9 cellular contexts compared by ENCODE assay signal in genomic region chr6:30689022-30689865, GRCh38. TPM values are rescaled to one million over a fixed set of nuclear protein-coding genes. Genes with fewer than 3 reads are reported as not detected.
DNase-seq lines count a peak whose midpoint lies in the region; ATAC-seq and TF ChIP-seq lines count a peak whose summit lies in the region.
"Had no signal": no experiment of that assay in that cellular context is flagged by ENCODE, and none has a peak within 500 bp of the region (broad histone marks: within the 10 kb centered on the region; RNA-seq: fewer than 3 reads in every experiment).

No MANE protein-coding gene starts in this region.

- H3K4me1 ChIP-seq in subcutaneous abdominal adipose tissue (ENCODE audit: control insufficient read depth in 5 of 5, insufficient read depth in 5 of 5, low read length in 5 of 5), result peaks cover 10 to 62% (median 57%) of the 10 kb centered on the region in 5 donors

- no peaks in the 10 kb centered on the region for H3K9me3 ChIP-seq in subcutaneous abdominal adipose tissue (ENCODE audit: control insufficient read depth in 5 of 5, low read length in 5 of 5)

- peak overlapping the region in 3 of 5 donors; percentile 75 to 94 (median 80) for H3K4me3 ChIP-seq in subcutaneous abdominal adipose tissue (ENCODE audit: low read depth in 1 of 5, low read length in 5 of 5)

- CTCF ChIA-PET in activated CD4-positive, alpha-beta T cell treated with anti-CD3 and anti-CD28 coated beads, Interleukin-2, amount 10 ng/mL, durations not matched to agents 7 days and 5 days (lab: Charles Lee), result interaction anchor here (0.8 to 3.0 kb wide), 9 partner anchors 10 to 206 kb away, joined by 3 to 21 read pairs (median 6); partner anchors contain the start of genes DHX16 and MDC1
- CTCF ChIA-PET in WTC11 (lab: Charles Lee) (interaction anchor here (2.3 to 4.0 kb wide), 4 partner anchors 10 to 33 kb away, joined by 8 to 49 read pairs (median 28); no protein-coding TSS in a partner anchor), HEK293T (lab: Yijun Ruan, JAX) (interaction anchor here (1.2 to 1.9 kb wide), 2 partner anchors 9 to 10 kb away, joined by 3 to 6 read pairs; no protein-coding TSS in a partner anchor)

- TF ChIP-seq CTCF in WTC11 (IDR thresholded peaks at IDR 0.05), result no peak

- H3K9ac ChIP-seq in subcutaneous abdominal adipose tissue (ENCODE audit: low read length in 5 of 5), result peak overlapping the region in 3 of 5 donors; percentile 68 to 96 (median 94)

- peaks cover 31% of the 10 kb centered on the region for H3K36me3 Mint-ChIP-seq in activated CD4-positive, alpha-beta T cell treated with anti-CD3 and anti-CD28 coated beads, Interleukin-2, amount 10 ng/mL, durations not matched to agents 7 days and 5 days (ENCODE audit: low read depth)
- peaks cover 3% of the 10 kb centered on the region; the same call in 1 of the 2 replicates for H3K36me3 Mint-ChIP-seq in WTC11
- peaks cover 6 to 12% (median 9%) of the 10 kb centered on the region in 3 donors for H3K36me3 Mint-ChIP-seq in immature natural killer cell

- peaks cover 43% of the 10 kb centered on the region for H3K4me1 Mint-ChIP-seq in activated CD4-positive, alpha-beta T cell treated with anti-CD3 and anti-CD28 coated beads, Interleukin-2, amount 10 ng/mL, durations not matched to agents 7 days and 5 days
- H3K4me1 Mint-ChIP-seq in WTC11 (peaks cover 56% of the 10 kb centered on the region), immature natural killer cell (peaks cover 49 to 52% of the 10 kb centered on the region in 2 donors)

- H3K9me3 Mint-ChIP-seq in activated CD4-positive, alpha-beta T cell treated with anti-CD3 and anti-CD28 coated beads, Interleukin-2, amount 10 ng/mL, durations not matched to agents 7 days and 5 days, result no peaks in the 10 kb centered on the region
- H3K9me3 Mint-ChIP-seq in WTC11 (no peaks in the 10 kb centered on the region), immature natural killer cell (no peaks in the 10 kb centered on the region)

- H3K4me3 Mint-ChIP-seq in activated CD4-positive, alpha-beta T cell treated with anti-CD3 and anti-CD28 coated beads, Interleukin-2, amount 10 ng/mL, durations not matched to agents 7 days and 5 days, result peak overlapping the region; percentile 100
- H3K4me3 Mint-ChIP-seq in WTC11, result peak overlapping the region; percentile 93
- peak overlapping the region; percentile 62 to 100 (median 81) for H3K4me3 Mint-ChIP-seq in immature natural killer cell

- DNase-seq in activated CD4-positive, alpha-beta T cell treated with anti-CD3 and anti-CD28 coated beads, Interleukin-2, amount 10 ng/mL, durations not matched to agents 7 days and 5 days, result no peak
- no peak for DNase-seq in activated CD4-positive, alpha-beta T cell treated with anti-CD3 and anti-CD28 coated beads, Interleukin-2, amount 50 U/mL, for 4 hours
- DNase-seq in WTC11 (ENCODE audit: low spot score) (no peak), immature natural killer cell (no peak), NCI-H526 treated with DMSO at 0.1 percent for 48 hours (lab: John Stamatoyannopoulos, UW) (no peak), HEK293T (ENCODE audit: extremely low spot score) (no peak)
- DNase-seq: KG1 had no signal

- peaks cover 0 to 4% (median 0%) of the 10 kb centered on the region in 5 donors for H3K27me3 ChIP-seq in subcutaneous abdominal adipose tissue (ENCODE audit: control insufficient read depth in 5 of 5, insufficient read depth in 4 of 5, low read length in 5 of 5)

- H3K36me3 ChIP-seq in subcutaneous abdominal adipose tissue (ENCODE audit: control insufficient read depth in 5 of 5, insufficient read depth in 5 of 5, low read length in 5 of 5), result no peaks in the 10 kb centered on the region

- H3K27ac ChIP-seq in subcutaneous abdominal adipose tissue (ENCODE audit: low read depth, low read length), result peak overlapping the region; percentile 100

- POLR2A ChIA-PET in activated CD4-positive, alpha-beta T cell treated with anti-CD3 and anti-CD28 coated beads, Interleukin-2, amount 10 ng/mL, durations not matched to agents 7 days and 5 days (lab: Charles Lee), result interaction anchor here (0.5 kb wide), 1 partner anchor 30 kb away, joined by 3 read pairs; no protein-coding TSS in a partner anchor
- POLR2A ChIA-PET in WTC11 (lab: Charles Lee) (interaction anchor here (2.6 kb wide), 1 partner anchor 191 kb away, joined by 5 read pairs; no protein-coding TSS in a partner anchor), HEK293T (lab: Yijun Ruan, JAX) (interaction anchor here (1.4 to 6.3 kb wide), 3 partner anchors 15 to 33 kb away, joined by 4 to 101 read pairs (median 57); partner anchors contain the start of gene MDC1)

- no peak for ATAC-seq in WTC11
- ATAC-seq in GM18868 (IDR thresholded peaks at IDR 0.05; ENCODE audit: unreplicated experiment), result no peak

- no peaks in the 10 kb centered on the region for H3K27me3 Mint-ChIP-seq in activated CD4-positive, alpha-beta T cell treated with anti-CD3 and anti-CD28 coated beads, Interleukin-2, amount 10 ng/mL, durations not matched to agents 7 days and 5 days
- H3K27me3 Mint-ChIP-seq in WTC11 (ENCODE audit: low read depth), result no peaks in the 10 kb centered on the region
- H3K27me3 Mint-ChIP-seq in immature natural killer cell (ENCODE audit: low read depth in 3 of 3), result peaks cover 7 to 12% (median 8%) of the 10 kb centered on the region in 3 donors

- peak overlapping the region; percentile 95 for H3K27ac Mint-ChIP-seq in activated CD4-positive, alpha-beta T cell treated with anti-CD3 and anti-CD28 coated beads, Interleukin-2, amount 10 ng/mL, durations not matched to agents 7 days and 5 days
- no peak overlapping the region for H3K27ac Mint-ChIP-seq in WTC11
- H3K27ac Mint-ChIP-seq in immature natural killer cell, result peak overlapping the region; percentile 79 to 99 (median 94)

TF ChIP-seq in WTC11, 78 proteins besides CTCF, POLR2A, EP300 and RAD21:
- TF ChIP-seq NR3C1 (CRISPR knock-in tag; conservative IDR thresholded peaks at IDR 0.05; ENCODE audit: low read depth) (no peak), IRF1 (CRISPR knock-in tag; IDR thresholded peaks at IDR 0.05) (0 out of 2 replicates have a peak, but pooled peaks have one; percentile 18)
TF ChIP-seq in WTC11: peak in this region for 1.

TF ChIP-seq in HEK293T, 16 proteins besides CTCF, POLR2A, EP300 and RAD21:
- TF ChIP-seq FOXA1 (IDR thresholded peaks at IDR 0.05) (no peak), SUZ12 (IDR thresholded peaks at IDR 0.05) (no peak), LEF1 (IDR thresholded peaks at IDR 0.05; ENCODE audit: borderline replicate concordance) (no peak), FOXM1 (IDR thresholded peaks at IDR 0.05; ENCODE audit: borderline replicate concordance) (no peak), CTBP1 (IDR thresholded peaks at IDR 0.05; ENCODE audit: borderline replicate concordance) (no peak), FOXK2 (IDR thresholded peaks at IDR 0.05) (no peak), BHLHE40 (IDR thresholded peaks at IDR 0.05; ENCODE audit: borderline replicate concordance) (no peak), TARDBP (IDR thresholded peaks at IDR 0.05) (no peak), ELF4 (IDR thresholded peaks at IDR 0.05) (no peak), SP1 (IDR thresholded peaks at IDR 0.05) (no peak), ARNT (IDR thresholded peaks at IDR 0.05) (no peak), NFRKB (IDR thresholded peaks at IDR 0.05) (no peak), HDGF (IDR thresholded peaks at IDR 0.05; ENCODE audit: borderline replicate concordance) (no peak), PKNOX1 (IDR thresholded peaks at IDR 0.05) (no peak)
TF ChIP-seq in HEK293T: peak in this region for 0.

RNA-seq across cellular contexts. Expression of gene NRM, which starts 1.5 kb away (rescaled TPM):
- 10 to 100 TPM; 43.1 to 58.8 TPM for total RNA-seq in activated CD4-positive, alpha-beta T cell treated with anti-CD3 and anti-CD28 coated beads, Interleukin-2, amount 10 ng/mL, durations not matched to agents 7 days and 5 days
- total RNA-seq in WTC11 (2021), result 31.2 to 33.3 TPM (median 31.3 TPM) in 3 replicates
- polyA plus RNA-seq in immature natural killer cell, result 10 to 100 TPM in 1 of 3 donors, 1 to 10 TPM in 2; 6.7 to 20.1 (median 8.4) TPM

RNA-seq across cellular contexts. Expression of gene PPP1R18, which starts 2.8 kb away (rescaled TPM):
- 100 to 1,000 TPM; 243 to 272 TPM for total RNA-seq in activated CD4-positive, alpha-beta T cell treated with anti-CD3 and anti-CD28 coated beads, Interleukin-2, amount 10 ng/mL, durations not matched to agents 7 days and 5 days
- 25.6 to 36.5 TPM (median 26.2 TPM) in 3 replicates for total RNA-seq in WTC11 (2021)
- 100 to 1,000 TPM; 178 to 308 (median 245) TPM for polyA plus RNA-seq in immature natural killer cell

RNA-seq across cellular contexts. Expression of gene DHX16, which starts 16.4 kb away (rescaled TPM):
- total RNA-seq in activated CD4-positive, alpha-beta T cell treated with anti-CD3 and anti-CD28 coated beads, Interleukin-2, amount 10 ng/mL, durations not matched to agents 7 days and 5 days, result 10 to 100 TPM; 40.4 to 40.7 TPM
- total RNA-seq in WTC11 (2021), result 27.3 to 32.2 TPM (median 30.6 TPM) in 3 replicates
- polyA plus RNA-seq in immature natural killer cell, result 10 to 100 TPM; 13.6 to 33.9 (median 14.4) TPM

RNA-seq across cellular contexts. Expression of gene MDC1, which starts 27.8 kb away (rescaled TPM):
- 10 to 100 TPM; 46.8 to 53.2 TPM for total RNA-seq in activated CD4-positive, alpha-beta T cell treated with anti-CD3 and anti-CD28 coated beads, Interleukin-2, amount 10 ng/mL, durations not matched to agents 7 days and 5 days
- total RNA-seq in WTC11 (2021), result 95.9 to 100 TPM (median 97.9 TPM) in 3 replicates
- 10 to 100 TPM in 1 of 3 donors, 1 to 10 TPM in 1, not detected in 1; 3.0 to 16.5 TPM for polyA plus RNA-seq in immature natural killer cell

RNA-seq across cellular contexts. Expression of gene TUBB, which starts 30.9 kb away (rescaled TPM):
- 1,000 to 10,000 TPM; 1,494 to 1,661 TPM for total RNA-seq in activated CD4-positive, alpha-beta T cell treated with anti-CD3 and anti-CD28 coated beads, Interleukin-2, amount 10 ng/mL, durations not matched to agents 7 days and 5 days
- 1,503 to 1,570 TPM (median 1,542 TPM) in 3 replicates for total RNA-seq in WTC11 (2021)
- polyA plus RNA-seq in immature natural killer cell, result 100 to 1,000 TPM in 1 of 3 donors, 10 to 100 TPM in 2; 80.8 to 215 (median 84.0) TPM
